17 cellular contexts compared by ENCODE assay signal in the genomic region with DNA sequence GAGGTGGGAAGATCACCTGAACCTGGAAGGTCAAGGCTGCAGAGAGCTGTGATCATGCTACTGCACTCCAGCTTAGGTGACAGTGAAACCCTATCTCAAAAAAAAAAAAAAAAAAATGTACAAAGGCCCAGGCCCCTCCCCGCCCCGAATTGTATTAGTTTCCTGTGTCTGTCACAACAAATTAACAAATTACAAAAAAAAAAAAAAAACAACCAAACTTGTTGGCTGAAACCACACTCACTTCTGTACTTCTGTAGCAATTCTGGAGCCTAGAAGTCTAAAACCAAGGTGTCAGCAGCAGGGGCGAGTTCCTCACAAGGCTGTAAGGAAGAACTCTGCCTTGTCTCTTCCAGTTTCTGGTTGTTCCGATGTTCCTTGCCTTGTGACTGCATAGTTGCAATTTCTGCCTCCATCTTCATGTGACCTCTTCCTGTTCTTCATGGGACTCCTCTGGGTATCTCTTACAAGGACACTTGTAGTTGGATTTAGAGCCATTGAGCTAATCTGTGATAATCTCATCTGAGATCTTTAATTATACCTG.
A peak's percentile ranks its signal among the peaks of the same experiment; 100 is the strongest.
DNase-seq lines count a peak whose midpoint lies in the region; ATAC-seq, FAIRE-seq and TF ChIP-seq lines count a peak whose summit lies in the region.
"Had no signal": no experiment of that assay in that cellular context is flagged by ENCODE, and none has a peak within 500 bp of the region (broad histone marks: within the 10 kb centered on the region; RNA-seq: fewer than 3 reads in every experiment).

No MANE protein-coding gene starts in this region.

- H3K4me2 ChIP-seq in Loucy (ENCODE audit: low read depth, low read length, poor library complexity, severe bottlenecking) = no peak overlapping the region

- no peak for FAIRE-seq in D721Med (lab: Jason Lieb, UNC)

- H3F3A ChIP-seq in Loucy (ENCODE audit: low read depth) = no peaks in the 10 kb centered on the region

- TF ChIP-seq CTCF in C4-2B (conservative IDR thresholded peaks at IDR 0.05) (no peak), Loucy (conservative IDR thresholded peaks at IDR 0.05; ENCODE audit: low read length) (no peak), heart left ventricle (IDR thresholded peaks at IDR 0.05) (no peak), mucosa of descending colon (IDR thresholded peaks at IDR 0.05) (no peak), D721Med (IDR thresholded peaks at IDR 0.05; ENCODE audit: insufficient read depth, missing control alignments) (no peak)

- 0 out of 2 replicates have a peak overlapping the region, but pooled peaks have one; percentile 26 for H2AFZ ChIP-seq in Loucy (ENCODE audit: low read length)

- H3K27ac ChIP-seq in C4-2B (peak overlapping the region; percentile 60; the same call in 1 of the 2 replicates), heart left ventricle (no peak overlapping the region)

- TF ChIP-seq POLR2A in heart left ventricle (IDR thresholded peaks at IDR 0.05) = no peak

- no peak overlapping the region for H3K4me3 ChIP-seq in Loucy (ENCODE audit: low read length, poor library complexity, severe bottlenecking)
- H3K4me3 ChIP-seq in heart left ventricle = no peak overlapping the region
- H3K4me3 ChIP-seq in mucosa of descending colon = no peak overlapping the region

- H3K9me2 ChIP-seq in Loucy (replicated peaks; ENCODE audit: low read depth, low read length) = no peaks in the 10 kb centered on the region

- no peaks in the 10 kb centered on the region for H3K27me3 ChIP-seq in Loucy (ENCODE audit: insufficient read depth, low read length, poor library complexity, severe bottlenecking)
- no peaks in the 10 kb centered on the region for H3K27me3 ChIP-seq in heart left ventricle

- intact Hi-C loops in heart left ventricle (cut with DNase I) = no loop called here
- intact Hi-C loops in mucosa of descending colon (cut with DNase I, micrococcal nuclease) = no loop called here

- H4K20me1 ChIP-seq in Loucy (ENCODE audit: insufficient read depth, low read length, poor library complexity, severe bottlenecking) = no peaks in the 10 kb centered on the region

- H3K4me1 ChIP-seq in Loucy (ENCODE audit: insufficient read depth, low read length, poor library complexity, severe bottlenecking) (peaks cover 5% of the 10 kb centered on the region), heart left ventricle (peaks cover 0 to 6% (median 0%) of the 10 kb centered on the region in 12 donors), mucosa of descending colon (ENCODE audit: low read depth) (no peaks in the 10 kb centered on the region)

- WGBS in heart left ventricle, 4 donors = 70 to 79% (median 75%) methylated on average over 4 of the region's 4 CpGs

- DNase-seq in heart left ventricle = peak in 2 of 5 donors; percentile 32 to 49
- peak in 1 of 3 donors; percentile 17 for DNase-seq in mucosa of descending colon
- no peak for DNase-seq in stimulated activated CD8-positive, alpha-beta memory T cell treated with anti-CD3 and anti-CD28 coated beads, Interleukin-4, amount 100 ng/mL, for 48 hours
- DNase-seq in D721Med (ENCODE audit: insufficient read length, low spot score) = no peak
- DNase-seq in mucosa of gallbladder (ENCODE audit: low spot score) = no peak
- DNase-seq: AML-193; Calu3; CD4-positive, alpha-beta T cell; DND-41; GDM1; GOT3; IMR-90; NCI-H1436; NCI-H2081 had no signal

- H3K9ac ChIP-seq in Loucy (ENCODE audit: low read depth, low read length, poor library complexity, severe bottlenecking) = no peak overlapping the region

- no peaks in the 10 kb centered on the region for H3K79me2 ChIP-seq in Loucy (ENCODE audit: insufficient read depth, low read length)

- H3K9me3 ChIP-seq in Loucy (ENCODE audit: insufficient read depth, low read depth, low read length) = no peaks in the 10 kb centered on the region
- H3K9me3 ChIP-seq in heart left ventricle = peaks cover 0 to 4% (median 0%) of the 10 kb centered on the region in 12 donors
- H3K9me3 ChIP-seq in mucosa of descending colon = no peaks in the 10 kb centered on the region

- no peaks in the 10 kb centered on the region for H3K36me3 ChIP-seq in Loucy (ENCODE audit: insufficient read depth, low read length)
- H3K36me3 ChIP-seq in heart left ventricle = no peaks in the 10 kb centered on the region
- no peaks in the 10 kb centered on the region for H3K36me3 ChIP-seq in mucosa of descending colon (ENCODE audit: low read depth)

- ATAC-seq in heart left ventricle = peak; percentile 32 to 69 (median 58)
- peak; percentile 26 for ATAC-seq in mucosa of descending colon
- no peak for ATAC-seq in HG02973 (IDR thresholded peaks at IDR 0.05; ENCODE audit: unreplicated experiment)
